8 cellular contexts compared by ENCODE assay signal in genomic region chr3:184525337-184526157, GRCh38. TPM values are rescaled to one million over a fixed set of nuclear protein-coding genes. Genes with fewer than 3 reads are reported as not detected.
DNase-seq lines count a peak whose midpoint lies in the region; ATAC-seq, FAIRE-seq and TF ChIP-seq lines count a peak whose summit lies in the region.

No MANE protein-coding gene starts in this region.

- no TSS peak for BruUV-seq in HepG2 (replicated peaks; lab: Mats Ljungman, UMichigan)

- H3K9me3 ChIP-seq in HepG2 (ENCODE audit: low read length) (no peaks in the 10 kb centered on the region), suprapubic skin (no peaks in the 10 kb centered on the region)

- intact Hi-C loops in HepG2 (cut with micrococcal nuclease; ENCODE audit: unreplicated experiment) = no loop called here

- TF ChIP-seq EP300 in HepG2 (IDR thresholded peaks at IDR 0.05; ENCODE audit: low read depth in 2 of 2, low read length in 2 of 2) (no peak), HepG2 (CRISPR knock-in tag; IDR thresholded peaks at IDR 0.05; ENCODE audit: borderline replicate concordance) (no peak), suprapubic skin (IDR thresholded peaks at IDR 0.05) (no peak)

- FAIRE-seq in HepG2 (lab: Jason Lieb, UNC) = no peak

- peaks cover 85% of the 10 kb centered on the region for H3K27me3 Mint-ChIP-seq in central memory CD8-positive, alpha-beta T cell

- H3K27ac ChIP-seq in HepG2 (ENCODE audit: extremely low read length, insufficient read depth, low read length) (no peak overlapping the region), suprapubic skin (no peak overlapping the region)

- H3K36me3 ChIP-seq in HepG2 (replicated peaks in 1 of 2; ENCODE audit: control insufficient read depth in 1 of 2, insufficient read depth in 2 of 2, low read length in 2 of 2) = no peaks in the 10 kb centered on the region
- H3K36me3 ChIP-seq in suprapubic skin = no peaks in the 10 kb centered on the region

- POLR2A ChIA-PET in HepG2 (lab: Yijun Ruan, JAX) = no interaction called here

- H3K4me3 ChIP-seq in HepG2 (replicated peaks in 1 of 3; ENCODE audit: insufficient read depth in 1 of 3, low read depth in 2 of 3, low read length in 3 of 3) (peak overlapping the region; percentile 46 to 65 (median 54); a peak in 5 of 6 replicates), suprapubic skin (peak overlapping the region; percentile 51)

- H2AFZ ChIP-seq in HepG2 (ENCODE audit: low read length) = no peak overlapping the region

- H3K79me2 ChIP-seq in HepG2 (ENCODE audit: insufficient read depth, low read length) = no peaks in the 10 kb centered on the region

- DNase-seq in D341Med (ENCODE audit: low spot score) (peak; percentile 59), NCI-H2196 treated with DMSO at 0.1 percent for 48 hours (lab: John Stamatoyannopoulos, UW; ENCODE audit: unreplicated experiment) (peak; percentile 89), HepG2 (ENCODE audit: low spot score) (no peak), suprapubic skin (ENCODE audit: low spot score in 2 of 2) (no peak), cortex of kidney (lab: John Stamatoyannopoulos, UW) (no peak), dedifferentiated amniotic fluid mesenchymal stem cell (ENCODE audit: extremely low spot score) (no peak), AML-193 (lab: John Stamatoyannopoulos, UW) (no peak)
- DNase-seq in central memory CD8-positive, alpha-beta T cell (ENCODE audit: low spot score in 2 of 2) = no peak

- H3K4me1 ChIP-seq in HepG2 (ENCODE audit: insufficient read depth, low read length) (peaks cover 11% of the 10 kb centered on the region; the same call in 1 of the 2 replicates), suprapubic skin (peaks cover 26% of the 10 kb centered on the region)

- H3K36me3 Mint-ChIP-seq in central memory CD8-positive, alpha-beta T cell (ENCODE audit: insufficient read depth) = no peaks in the 10 kb centered on the region

- 0 out of 2 replicates have a peak overlapping the region, but pooled peaks have one; percentile 5 for H3K9ac ChIP-seq in HepG2 (ENCODE audit: insufficient read depth, low read depth, low read length)

- TF ChIP-seq POLR2A in HepG2 (IDR thresholded peaks at IDR 0.05; ENCODE audit: insufficient read depth in 1 of 2, low read depth in 2 of 2, low read length in 2 of 2) = no peak
- no peak for TF ChIP-seq POLR2A in suprapubic skin (IDR thresholded peaks at IDR 0.05)

- TF ChIP-seq CTCF in HepG2 (CRISPR knock-in tag; IDR thresholded peaks at IDR 0.05) (no peak), suprapubic skin (IDR thresholded peaks at IDR 0.05) (no peak)

- no peaks in the 10 kb centered on the region for H3K9me3 Mint-ChIP-seq in central memory CD8-positive, alpha-beta T cell

- TF ChIP-seq RAD21 in HepG2 (CRISPR knock-in tag; IDR thresholded peaks at IDR 0.05) = no peak

- in situ Hi-C loops in HepG2 (cut with HindIII; ENCODE audit: extremely low pct_ligation_motif_present, low pct_unique_long_range_greater_than_20kb) = no loop called here

- H3K4me2 ChIP-seq in HepG2 (ENCODE audit: low read depth, low read length) = peak overlapping the region; percentile 72

- ATAC-seq in central memory CD8-positive, alpha-beta T cell (replicated peaks; ENCODE audit: extremely low read depth, poor library complexity, severe bottlenecking) = peak; percentile 41
- ATAC-seq in HepG2 = peak; percentile 93

- peaks cover 7% of the 10 kb centered on the region for H3K4me1 Mint-ChIP-seq in central memory CD8-positive, alpha-beta T cell

- H3K27me3 ChIP-seq in HepG2 (ENCODE audit: control insufficient read depth in 1 of 2, insufficient read depth in 2 of 2, low read length in 2 of 2) (peaks cover 5 to 40% of the 10 kb centered on the region in 2 experiments), suprapubic skin (peaks cover 43% of the 10 kb centered on the region)

- no peaks in the 10 kb centered on the region for H4K20me1 ChIP-seq in HepG2 (ENCODE audit: insufficient read depth, low read length)

- H3K27ac Mint-ChIP-seq in central memory CD8-positive, alpha-beta T cell (ENCODE audit: low read depth) = no peak overlapping the region

- WGBS in HepG2 (ENCODE audit: low lambda C conversion rate) = 1% methylated on average over 19 of the region's 66 CpGs
- WGBS in suprapubic skin = 13% methylated on average over 37 of the region's 66 CpGs

- H3K4me3 Mint-ChIP-seq in central memory CD8-positive, alpha-beta T cell = peak overlapping the region; percentile 77

- CTCF ChIA-PET in HepG2 (lab: Yijun Ruan, JAX; ENCODE audit: low intra/inter-chr PET ratio, low total read pairs) = no interaction called here

TF ChIP-seq in HepG2, 621 proteins besides CTCF, POLR2A, EP300 and RAD21 (continues in another document):
- TF ChIP-seq ZNF879 (CRISPR knock-in tag; IDR thresholded peaks at IDR 0.05) (no peak), HMG20B (CRISPR knock-in tag; conservative IDR thresholded peaks at IDR 0.05) (0 out of 2 replicates have a peak, but pooled peaks have one; percentile 12), SKI (IDR thresholded peaks at IDR 0.05; ENCODE audit: partially characterized antibody) (no peak), HIC2 (CRISPR knock-in tag; IDR thresholded peaks at IDR 0.05; ENCODE audit: low read depth) (no peak), PATZ1 (CRISPR knock-in tag; IDR thresholded peaks at IDR 0.05) (0 out of 2 replicates have a peak, but pooled peaks have one; percentile 18), ZNF451 (CRISPR knock-in tag; IDR thresholded peaks at IDR 0.05) (no peak), FOSL1 (CRISPR knock-in tag; IDR thresholded peaks at IDR 0.05; ENCODE audit: borderline replicate concordance) (no peak), HDAC1 (CRISPR knock-in tag; IDR thresholded peaks at IDR 0.05) (no peak), NFIC (IDR thresholded peaks at IDR 0.05; ENCODE audit: low read length) (no peak), TERF1 (CRISPR knock-in tag; IDR thresholded peaks at IDR 0.05) (no peak)

RNA-seq across cellular contexts. Expression of gene EPHB3, which starts 36.0 kb away (rescaled TPM):
- total RNA-seq in HepG2 (2016; rRNA removed; fragmentation: Illumina TruSeq; extraction: Trizol) = not detected in 2 replicates
- not detected in 2 replicates for total RNA-seq in HepG2 (2016; cell fraction: cytosol; rRNA removed; fragmentation: Illumina TruSeq; extraction: Trizol; ENCODE audit: low read depth)
- total RNA-seq in HepG2 (2016; cell fraction: insoluble cytoplasmic fraction; rRNA removed; fragmentation: Illumina TruSeq; extraction: Trizol) = not detected in 2 replicates
- 0.17 TPM in 1 of 2 replicates, not detected in the other for total RNA-seq in HepG2 (2016; cell fraction: membrane; rRNA removed; fragmentation: Illumina TruSeq; extraction: Trizol)
- 0.09 TPM in 2 replicates for total RNA-seq in HepG2 (2016; cell fraction: nucleus; rRNA removed; fragmentation: Illumina TruSeq; extraction: Trizol)
- polyA plus RNA-seq in HepG2 (2011; rRNA removed) = 0.01 TPM in 2 replicates
- polyA plus RNA-seq in HepG2 (2011; cell fraction: cytosol; rRNA removed) = 0.03 TPM in 1 of 2 replicates, not detected in the other
- 0.09 and 0.11 TPM in 2 replicates for polyA plus RNA-seq in HepG2 (2011; cell fraction: nucleus; rRNA removed)
- not detected in 2 replicates for polyA plus RNA-seq in HepG2 (2012)
- polyA plus RNA-seq in HepG2 (2016; cell fraction: cytosol; fragmentation: Illumina TruSeq; extraction: Trizol; ENCODE audit: low read depth) = not detected in 2 replicates
- polyA plus RNA-seq in HepG2 (2016; cell fraction: insoluble cytoplasmic fraction; fragmentation: Illumina TruSeq; extraction: Trizol; ENCODE audit: low read depth) = not detected in 2 replicates
- 0.14 TPM in 1 of 2 replicates, not detected in the other for polyA plus RNA-seq in HepG2 (2016; cell fraction: membrane; fragmentation: Illumina TruSeq; extraction: Trizol; ENCODE audit: low read depth)
- polyA plus RNA-seq in HepG2 (2016; cell fraction: nucleus; fragmentation: Illumina TruSeq; extraction: Trizol; ENCODE audit: insufficient read depth, low read depth) = 0.13 TPM in 1 of 2 replicates, not detected in the other
- 2.1 TPM in 1 of 2 replicates, not detected in the other for polyA minus RNA-seq in HepG2 (2011; rRNA and poly(A)+ RNA removed; ENCODE audit: low replicate concordance)
- not detected in 2 replicates for polyA minus RNA-seq in HepG2 (2011; cell fraction: cytosol; rRNA and poly(A)+ RNA removed)
- not detected in 2 replicates for polyA minus RNA-seq in HepG2 (2011; cell fraction: nucleus; rRNA and poly(A)+ RNA removed)
- 100 to 1,000 TPM in 2 of 4 donors, 10 to 100 TPM in 2; 84.5 to 152 (median 108) TPM for total RNA-seq in suprapubic skin

Comparison
In these comparisons a context has a peak if more than half of its experiments do, and no peak if none do; other contexts are left out.
1. DNase-seq: peak in D341Med (single experiment) and NCI-H2196 treated with DMSO at 0.1 percent for 48 hours (single experiment); none in central memory CD8-positive, alpha-beta T cell (0 of 2), HepG2 (single experiment), suprapubic skin (0 of 2), cortex of kidney (single experiment), dedifferentiated amniotic fluid mesenchymal stem cell (single experiment) and AML-193 (0 of 2).
2. RNA of gene EPHB3, which starts 36.0 kb away (total RNA-seq): 84.5 to 152 TPM in suprapubic skin; 0.09 to 0.17 TPM in HepG2; every median in the first group is over 10 times any median in the second.